ENCODE assay signal across 18 cellular contexts in genomic region chr4:138103597-138104461, GRCh38.
A peak's percentile ranks its signal among the peaks of the same experiment; 100 is the strongest.
DNase-seq lines count a peak whose midpoint lies in the region; ATAC-seq and TF ChIP-seq lines count a peak whose summit lies in the region.
"Had no signal": no experiment of that assay in that cellular context is flagged by ENCODE, and none has a peak within 500 bp of the region (broad histone marks: within the 10 kb centered on the region; RNA-seq: fewer than 3 reads in every experiment).

No MANE protein-coding gene starts in this region.

- ATAC-seq in HG02943 (IDR thresholded peaks at IDR 0.05; ENCODE audit: low read depth, unreplicated experiment) (peak; percentile 74), GM19023 (IDR thresholded peaks at IDR 0.05; ENCODE audit: unreplicated experiment) (no peak)
- ATAC-seq: PC-3, WTC11 had no signal

- H3K9me3 ChIP-seq in liver (ENCODE audit: control insufficient read depth in 4 of 4, low read length in 3 of 4) = peaks cover 0 to 2% (median 0%) of the 10 kb centered on the region in 4 donors
- no peaks in the 10 kb centered on the region for H3K9me3 ChIP-seq in skeletal muscle tissue (ENCODE audit: control insufficient read depth in 3 of 3, low read length in 3 of 3)
- H3K9me3 ChIP-seq: BE2C, Caco-2 had no signal

- H3K27ac ChIP-seq in liver (ENCODE audit: low read depth in 1 of 2, low read length in 2 of 2) = no peak overlapping the region
- H3K27ac ChIP-seq in skeletal muscle tissue (ENCODE audit: low read depth, low read length) = no peak overlapping the region

- H3K9ac ChIP-seq in liver (ENCODE audit: low read depth in 1 of 2, low read length in 2 of 2) = no peak overlapping the region
- H3K9ac ChIP-seq in skeletal muscle tissue (ENCODE audit: low read depth in 1 of 3, low read length in 3 of 3) = peak overlapping the region in 1 of 3 donors; percentile 9

- no peak for TF ChIP-seq CTCF in liver (IDR thresholded peaks at IDR 0.05; ENCODE audit: low read depth, low read length, missing input control)

- H3K4me3 ChIP-seq in liver (ENCODE audit: low read depth in 1 of 3, low read length in 3 of 3) (peak overlapping the region in 1 of 3 donors; percentile 19), skeletal muscle tissue (ENCODE audit: low read length in 3 of 3) (peak overlapping the region in 2 of 3 donors; percentile 49 to 53)
- H3K4me3 ChIP-seq: skin epidermis had no signal

- H3K36me3 ChIP-seq in liver (ENCODE audit: control insufficient read depth in 4 of 4, insufficient read depth in 3 of 4, low read depth in 1 of 4, low read length in 3 of 4) = no peaks in the 10 kb centered on the region
- no peaks in the 10 kb centered on the region for H3K36me3 ChIP-seq in skeletal muscle tissue (ENCODE audit: control insufficient read depth in 3 of 3, insufficient read depth in 3 of 3, low read length in 3 of 3)
- H3K36me3 ChIP-seq: BE2C had no signal

- TF ChIP-seq RAD21 in liver (IDR thresholded peaks at IDR 0.05) = no peak

- peaks cover 2 to 10% (median 5%) of the 10 kb centered on the region in 4 donors for H3K4me1 ChIP-seq in liver (ENCODE audit: control insufficient read depth in 4 of 4, insufficient read depth in 4 of 4, low read length in 3 of 4)
- H3K4me1 ChIP-seq in skeletal muscle tissue (ENCODE audit: control insufficient read depth in 3 of 3, insufficient read depth in 3 of 3, low read length in 3 of 3) = peaks cover 0 to 7% (median 4%) of the 10 kb centered on the region in 3 donors
- H3K4me1 ChIP-seq: BE2C had no signal

- H3K27me3 ChIP-seq in liver (ENCODE audit: control insufficient read depth in 4 of 4, insufficient read depth in 4 of 4, low read length in 3 of 4) (no peaks in the 10 kb centered on the region), skeletal muscle tissue (ENCODE audit: control insufficient read depth in 3 of 3, insufficient read depth in 3 of 3, low read length in 3 of 3) (no peaks in the 10 kb centered on the region)
- H3K27me3 ChIP-seq: BE2C had no signal

- DNase-seq in cerebellar cortex (ENCODE audit: low spot score) (peak; percentile 41), NCI-H345 treated with DMSO at 0.1 percent for 48 hours (lab: John Stamatoyannopoulos, UW; ENCODE audit: unreplicated experiment) (no peak), ACHN (no peak)
- DNase-seq in central memory CD4-positive, alpha-beta T cell = no peak
- DNase-seq: activated naive CD8-positive, alpha-beta T cell treated with anti-CD3 and anti-CD28 coated beads for 36 hours; BE2C; Caco-2; H9; MM.1S; NCI-H1436 treated with DMSO at 0.1 percent for 48 hours; NCI-H2171 treated with DMSO at 0.1 percent for 48 hours; PC-3 had no signal

- in situ Hi-C loops in ACHN (cut with HindIII; ENCODE audit: low pct_ligation_motif_present, low pct_unique_long_range_greater_than_20kb, low sequenced_read_pairs) = no loop called here

- WGBS in liver = 43% methylated on average over 10 of the region's 10 CpGs

TF ChIP-seq in liver, 16 proteins besides CTCF, POLR2A, EP300 and RAD21:
- TF ChIP-seq NR2F2 (IDR thresholded peaks at IDR 0.05) (no peak), ZBTB33 (IDR thresholded peaks at IDR 0.05) (no peak), SP1 (IDR thresholded peaks at IDR 0.05) (peak; percentile 56), TAF1 (conservative IDR thresholded peaks at IDR 0.05) (no peak), RXRA (IDR thresholded peaks at IDR 0.05) (peak; percentile 42 to 57), FOXA1 (IDR thresholded peaks at IDR 0.05) (no peak)
